ENCODE assay signal across 20 cellular contexts in genomic region chr18:10950080-10950875, GRCh38.
DNase-seq lines count a peak whose midpoint lies in the region; FAIRE-seq and TF ChIP-seq lines count a peak whose summit lies in the region.
"Had no signal": no experiment of that assay in that cellular context is flagged by ENCODE, and none has a peak within 500 bp of the region (broad histone marks: within the 10 kb centered on the region; RNA-seq: fewer than 3 reads in every experiment).

No MANE protein-coding gene starts in this region.

- FAIRE-seq in GM12892 (lab: Jason Lieb, UNC), result peak; percentile 88
- FAIRE-seq: HepG2, K562, RCC 7860 had no signal

- DNase-seq in Calu3 (no peak), GM12892 (ENCODE audit: insufficient read length) (no peak), NAMALWA (ENCODE audit: low spot score) (peak; percentile 54), chondrocyte (ENCODE audit: low spot score) (no peak), hippocampal formation (lab: John Stamatoyannopoulos, UW) (no peak), islet precursor cell (no peak)
- DNase-seq in stimulated activated CD4-positive, alpha-beta T cell treated with anti-CD3 and anti-CD28 coated beads, Interleukin-2, amount 100 ng/mL, for 48 hours, result no peak
- DNase-seq in stimulated activated CD4-positive, alpha-beta T cell treated with anti-CD3 and anti-CD28 coated beads, Interleukin-4, amount 100 ng/mL, for 4 hours, result no peak
- DNase-seq: AML-193; C1 segment of cervical spinal cord; CD8-positive, alpha-beta T cell; GF-D8; NCI-H1092 treated with DMSO at 0.1 percent for 48 hours; NCI-H2029; NCI-H2227 treated with DMSO at 0.1 percent for 48 hours; NCI-H524; NCI-H774 had no signal

- H3K4me1 Mint-ChIP-seq in Calu3 (ENCODE audit: low read depth, unreplicated experiment) (peaks cover 20% of the 10 kb centered on the region), chondrocyte (ENCODE audit: low read depth) (no peaks in the 10 kb centered on the region)

- CTCF ChIA-PET in Calu3 (lab: Charles Lee), result no interaction called here

- BruUV-seq in Calu3 (replicated peaks; lab: Mats Ljungman, UMichigan), result no TSS peak

- TF ChIP-seq CTCF in Calu3 (IDR thresholded peaks at IDR 0.05; ENCODE audit: unreplicated experiment) (no peak), chondrocyte (IDR thresholded peaks at IDR 0.05) (no peak)

- H3K27me3 Mint-ChIP-seq in Calu3 (ENCODE audit: unreplicated experiment) (no peaks in the 10 kb centered on the region), chondrocyte (ENCODE audit: low read depth) (no peaks in the 10 kb centered on the region)

- no peak overlapping the region for H3K4me3 Mint-ChIP-seq in Calu3 (ENCODE audit: low read depth, unreplicated experiment)
- no peak overlapping the region for H3K4me3 Mint-ChIP-seq in chondrocyte (ENCODE audit: unreplicated experiment)
- H3K4me3 Mint-ChIP-seq: CD8-positive, alpha-beta T cell had no signal

- intact Hi-C loops in Calu3 (cut with micrococcal nuclease; ENCODE audit: unreplicated experiment), result no loop called here

- H3K27ac Mint-ChIP-seq in Calu3 (ENCODE audit: unreplicated experiment), result peak overlapping the region; percentile 84
- H3K27ac Mint-ChIP-seq in chondrocyte (ENCODE audit: unreplicated experiment), result peak overlapping the region; percentile 18
- H3K27ac Mint-ChIP-seq: CD8-positive, alpha-beta T cell had no signal

- H3K36me3 Mint-ChIP-seq in Calu3 (ENCODE audit: insufficient read depth, unreplicated experiment) (peaks cover 8% of the 10 kb centered on the region), chondrocyte (ENCODE audit: low read depth) (peaks cover 24% of the 10 kb centered on the region)
- H3K36me3 Mint-ChIP-seq: CD8-positive, alpha-beta T cell had no signal

- H3K9me3 Mint-ChIP-seq in Calu3 (ENCODE audit: low read depth, unreplicated experiment) (peaks cover 5% of the 10 kb centered on the region), chondrocyte (ENCODE audit: low read depth) (peaks cover 23% of the 10 kb centered on the region)

- peak; percentile 56 for TF ChIP-seq POLR2A in GM12892 (IDR thresholded peaks at IDR 0.05; ENCODE audit: low read depth, low read length)
